In the genomic region with DNA sequence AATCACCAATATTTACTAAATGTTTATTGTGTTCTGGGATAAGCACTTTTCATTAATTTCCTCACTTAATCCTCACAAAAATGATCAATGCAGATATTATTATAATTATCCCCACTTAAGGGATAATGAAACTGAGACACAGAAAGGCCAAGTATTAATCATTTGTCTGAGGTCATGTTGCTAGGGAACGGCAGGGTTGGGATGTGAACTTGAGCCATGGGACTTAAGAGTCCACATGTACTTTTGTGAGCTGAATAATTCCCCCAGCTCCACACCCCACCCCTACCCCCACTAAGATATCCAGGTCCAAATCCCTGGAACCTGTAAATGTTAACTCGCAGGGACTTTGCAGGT, we compare ENCODE assay signal across 29 cellular contexts.
DNase-seq lines count a peak whose midpoint lies in the region; ATAC-seq and TF ChIP-seq lines count a peak whose summit lies in the region.
"Had no signal": no experiment of that assay in that cellular context is flagged by ENCODE, and none has a peak within 500 bp of the region (broad histone marks: within the 10 kb centered on the region; RNA-seq: fewer than 3 reads in every experiment).

No MANE protein-coding gene starts in this region.

- no peak overlapping the region for H3K4me2 ChIP-seq in osteoblast (ENCODE audit: insufficient read depth, low read length)
- H3K4me2 ChIP-seq: BLaER1 treated with 17β-estradiol and CSF1 and Interleukin-3, amounts not matched to agents 10 nM and 100 nM had no signal

- H3K27ac Mint-ChIP-seq in activated naive CD4-positive, alpha-beta T cell treated with anti-CD3 and anti-CD28 coated beads for 36 hours: no peak overlapping the region
- H3K27ac Mint-ChIP-seq in stimulated activated naive B cell treated with anti-CD40 and anti-IgM and Interleukin-4, amounts not matched to agents 10 μg/mL and 1 μg/mL and 100 μg/mL, for 72 hours: no peak overlapping the region
- H3K27ac Mint-ChIP-seq: activated CD8-positive, alpha-beta T cell treated with anti-CD3 and anti-CD28 coated beads, Interleukin-2, amount 10 ng/mL, durations not matched to agents 7 days and 5 days; dendritic cell treated with granulocyte-macrophage colony-stimulating factor and Interleukin-4, amounts not matched to agents 40 ng/mL and 50 ng/mL, for 4 days; progenitor cell of endocrine pancreas; stimulated activated memory B cell treated with anti-CD40 and anti-IgM and Interleukin-4, amounts not matched to agents 10 μg/mL and 1 μg/mL and 100 μg/mL, for 72 hours; T-helper 1 cell treated with Interleukin-12 subunit alpha and Interleukin-12 subunit beta and Interleukin-4 antibody, amounts not matched to agents 30 μg/mL and 1 μg/mL, for 36 hours had no signal

- no peaks in the 10 kb centered on the region for H3K27me3 Mint-ChIP-seq in activated naive CD4-positive, alpha-beta T cell treated with anti-CD3 and anti-CD28 coated beads for 36 hours (ENCODE audit: low read depth)
- H3K27me3 Mint-ChIP-seq in stimulated activated naive B cell treated with anti-CD40 and anti-IgM and Interleukin-4, amounts not matched to agents 10 μg/mL and 1 μg/mL and 100 μg/mL, for 72 hours: no peaks in the 10 kb centered on the region
- H3K27me3 Mint-ChIP-seq: dendritic cell treated with granulocyte-macrophage colony-stimulating factor and Interleukin-4, amounts not matched to agents 40 ng/mL and 50 ng/mL, for 4 days; progenitor cell of endocrine pancreas had no signal

- H3K36me3 Mint-ChIP-seq in activated naive CD4-positive, alpha-beta T cell treated with anti-CD3 and anti-CD28 coated beads for 36 hours (ENCODE audit: low read depth): no peaks in the 10 kb centered on the region
- H3K36me3 Mint-ChIP-seq in stimulated activated naive B cell treated with anti-CD40 and anti-IgM and Interleukin-4, amounts not matched to agents 10 μg/mL and 1 μg/mL and 100 μg/mL, for 72 hours: peaks cover 0 to 2% of the 10 kb centered on the region in 2 donors
- H3K36me3 Mint-ChIP-seq: stimulated activated memory B cell treated with anti-CD40 and anti-IgM and Interleukin-4, amounts not matched to agents 10 μg/mL and 1 μg/mL and 100 μg/mL, for 72 hours had no signal

- H4K20me1 ChIP-seq in osteoblast (ENCODE audit: insufficient read depth, low read length): no peaks in the 10 kb centered on the region
- H4K20me1 ChIP-seq: BLaER1 treated with 17β-estradiol and CSF1 and Interleukin-3, amounts not matched to agents 10 nM and 100 nM had no signal

- H3K4me3 Mint-ChIP-seq in activated naive CD4-positive, alpha-beta T cell treated with anti-CD3 and anti-CD28 coated beads for 36 hours: no peak overlapping the region
- no peak overlapping the region for H3K4me3 Mint-ChIP-seq in stimulated activated naive B cell treated with anti-CD40 and anti-IgM and Interleukin-4, amounts not matched to agents 10 μg/mL and 1 μg/mL and 100 μg/mL, for 72 hours
- H3K4me3 Mint-ChIP-seq: activated CD8-positive, alpha-beta T cell treated with anti-CD3 and anti-CD28 coated beads, Interleukin-2, amount 10 ng/mL, durations not matched to agents 7 days and 5 days; dendritic cell treated with granulocyte-macrophage colony-stimulating factor and Interleukin-4, amounts not matched to agents 40 ng/mL and 50 ng/mL, for 4 days; stimulated activated memory B cell treated with anti-CD40 and anti-IgM and Interleukin-4, amounts not matched to agents 10 μg/mL and 1 μg/mL and 100 μg/mL, for 72 hours; T-helper 1 cell treated with Interleukin-12 subunit alpha and Interleukin-12 subunit beta and Interleukin-4 antibody, amounts not matched to agents 30 μg/mL and 1 μg/mL, for 36 hours had no signal

- no peak overlapping the region for H3K27ac ChIP-seq in osteoblast (ENCODE audit: low read depth, low read length)
- H3K27ac ChIP-seq: BLaER1 treated with 17β-estradiol and CSF1 and Interleukin-3, amounts not matched to agents 10 nM and 100 nM; breast epithelium; RWPE1; SK-N-MC; spleen had no signal

- no peak for ATAC-seq in stimulated activated naive B cell treated with anti-CD40 and anti-IgM and Interleukin-4, amounts not matched to agents 10 μg/mL and 1 μg/mL and 100 μg/mL, for 72 hours (replicated peaks)
- ATAC-seq: activated CD8-positive, alpha-beta T cell treated with anti-CD3 and anti-CD28 coated beads, Interleukin-2, amount 10 ng/mL, durations not matched to agents 7 days and 5 days; stimulated activated memory B cell treated with anti-CD40 and anti-IgM and Interleukin-4, amounts not matched to agents 10 μg/mL and 1 μg/mL and 100 μg/mL, for 72 hours had no signal

- DNase-seq in AG20443 (ENCODE audit: low spot score) (peak; percentile 30), HEK293T (ENCODE audit: extremely low spot score) (no peak), choroid plexus epithelial cell (ENCODE audit: low read depth) (peak; percentile 34), osteoblast (ENCODE audit: insufficient read length, low spot score, missing footprints) (peak; percentile 60), NCI-H345 treated with DMSO at 0.1 percent for 48 hours (lab: John Stamatoyannopoulos, UW; ENCODE audit: unreplicated experiment) (no peak)
- DNase-seq in activated effector memory CD4-positive, alpha-beta T cell treated with anti-CD3 and anti-CD28 coated beads, Interleukin-2, amount 50 U/mL, for 16 hours: no peak
- DNase-seq in activated naive CD4-positive, alpha-beta T cell treated with anti-CD3 and anti-CD28 coated beads for 36 hours: no peak
- DNase-seq in stimulated activated naive B cell treated with anti-CD40 and anti-IgM and Interleukin-4, amounts not matched to agents 10 μg/mL and 1 μg/mL and 100 μg/mL, for 72 hours: no peak
- DNase-seq: activated CD4-positive, alpha-beta T cell treated with anti-CD3 and anti-CD28 coated beads for 1 hour; activated CD8-positive, alpha-beta T cell treated with anti-CD3 and anti-CD28 coated beads, Interleukin-2, amount 10 ng/mL, durations not matched to agents 7 days and 5 days; activated gamma-delta T cell treated with Interleukin-2 at 50 U/mL for 16 hours; activated T-cell treated with anti-CD3 and anti-CD28 coated beads for 4 hours; glutamatergic neuron; KG1; mammary epithelial cell; NCI-H1048; NCI-H187; NCI-H69; spleen; stimulated activated CD4-positive, alpha-beta T cell treated with anti-CD3 and anti-CD28 coated beads, Interleukin-4, amount 100 ng/mL, for 1 hour; uterus had no signal

- no peaks in the 10 kb centered on the region for H3K79me2 ChIP-seq in osteoblast (ENCODE audit: insufficient read depth, low read length)

- no peaks in the 10 kb centered on the region for H3K27me3 ChIP-seq in osteoblast (ENCODE audit: insufficient read depth, low read length)
- H3K27me3 ChIP-seq: BLaER1 treated with 17β-estradiol and CSF1 and Interleukin-3, amounts not matched to agents 10 nM and 100 nM; breast epithelium; spleen; uterus had no signal

- H3K4me1 Mint-ChIP-seq in activated naive CD4-positive, alpha-beta T cell treated with anti-CD3 and anti-CD28 coated beads for 36 hours (ENCODE audit: low read depth): peaks cover 2% of the 10 kb centered on the region
- H3K4me1 Mint-ChIP-seq in stimulated activated naive B cell treated with anti-CD40 and anti-IgM and Interleukin-4, amounts not matched to agents 10 μg/mL and 1 μg/mL and 100 μg/mL, for 72 hours: no peaks in the 10 kb centered on the region
- H3K4me1 Mint-ChIP-seq: stimulated activated memory B cell treated with anti-CD40 and anti-IgM and Interleukin-4, amounts not matched to agents 10 μg/mL and 1 μg/mL and 100 μg/mL, for 72 hours had no signal

- H3K4me3 ChIP-seq in choroid plexus epithelial cell (ENCODE audit: low read depth, low read length): no peak overlapping the region
- H3K4me3 ChIP-seq in osteoblast (ENCODE audit: insufficient read depth, low read length): no peak overlapping the region
- H3K4me3 ChIP-seq: BLaER1 treated with 17β-estradiol and CSF1 and Interleukin-3, amounts not matched to agents 10 nM and 100 nM; breast epithelium; SK-N-MC; spleen; uterus had no signal

- intact Hi-C loops in activated naive CD4-positive, alpha-beta T cell treated with anti-CD3 and anti-CD28 coated beads for 36 hours (cut with micrococcal nuclease): no loop called here

- TF ChIP-seq CTCF in choroid plexus epithelial cell (conservative IDR thresholded peaks at IDR 0.05; ENCODE audit: low read depth, low read length): no peak
- TF ChIP-seq CTCF in osteoblast (IDR thresholded peaks at IDR 0.05; ENCODE audit: extremely low read depth, low read depth, low read length): no peak

- H3K36me3 ChIP-seq in osteoblast (ENCODE audit: insufficient read depth, low read length): no peaks in the 10 kb centered on the region
- H3K36me3 ChIP-seq: BLaER1 treated with 17β-estradiol and CSF1 and Interleukin-3, amounts not matched to agents 10 nM and 100 nM; breast epithelium; spleen; uterus had no signal

- H3K9me3 ChIP-seq in osteoblast (ENCODE audit: low read depth, low read length): no peaks in the 10 kb centered on the region
- H3K9me3 ChIP-seq: breast epithelium, spleen, uterus had no signal

- no peaks in the 10 kb centered on the region for H3K9me3 Mint-ChIP-seq in activated naive CD4-positive, alpha-beta T cell treated with anti-CD3 and anti-CD28 coated beads for 36 hours
- H3K9me3 Mint-ChIP-seq in stimulated activated naive B cell treated with anti-CD40 and anti-IgM and Interleukin-4, amounts not matched to agents 10 μg/mL and 1 μg/mL and 100 μg/mL, for 72 hours: peaks cover 0 to 3% of the 10 kb centered on the region in 2 donors
- H3K9me3 Mint-ChIP-seq: dendritic cell treated with granulocyte-macrophage colony-stimulating factor and Interleukin-4, amounts not matched to agents 40 ng/mL and 50 ng/mL, for 4 days; T-helper 1 cell treated with Interleukin-12 subunit alpha and Interleukin-12 subunit beta and Interleukin-4 antibody, amounts not matched to agents 30 μg/mL and 1 μg/mL, for 36 hours had no signal

- H3K4me1 ChIP-seq in osteoblast (ENCODE audit: insufficient read depth, low read length): no peaks in the 10 kb centered on the region
- H3K4me1 ChIP-seq: BLaER1 treated with 17β-estradiol and CSF1 and Interleukin-3, amounts not matched to agents 10 nM and 100 nM; breast epithelium; spleen; uterus had no signal

- CTCF ChIA-PET in HEK293T (lab: Yijun Ruan, JAX): no interaction called here
- CTCF ChIA-PET in activated naive CD4-positive, alpha-beta T cell treated with anti-CD3 and anti-CD28 coated beads for 36 hours (lab: Charles Lee): no interaction called here

- H2AFZ ChIP-seq in osteoblast (ENCODE audit: low read length): no peak overlapping the region

- POLR2A ChIA-PET in HEK293T (lab: Yijun Ruan, JAX): no interaction called here

TF ChIP-seq in HEK293T, 16 proteins besides CTCF, POLR2A, EP300 and RAD21 (continues in another document):
- TF ChIP-seq, protein P1, sequence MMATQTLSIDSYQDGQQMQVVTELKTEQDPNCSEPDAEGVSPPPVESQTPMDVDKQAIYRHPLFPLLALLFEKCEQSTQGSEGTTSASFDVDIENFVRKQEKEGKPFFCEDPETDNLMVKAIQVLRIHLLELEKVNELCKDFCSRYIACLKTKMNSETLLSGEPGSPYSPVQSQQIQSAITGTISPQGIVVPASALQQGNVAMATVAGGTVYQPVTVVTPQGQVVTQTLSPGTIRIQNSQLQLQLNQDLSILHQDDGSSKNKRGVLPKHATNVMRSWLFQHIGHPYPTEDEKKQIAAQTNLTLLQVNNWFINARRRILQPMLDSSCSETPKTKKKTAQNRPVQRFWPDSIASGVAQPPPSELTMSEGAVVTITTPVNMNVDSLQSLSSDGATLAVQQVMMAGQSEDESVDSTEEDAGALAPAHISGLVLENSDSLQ (IDR thresholded peaks at IDR 0.05): peak; percentile 24; the same call in 1 of the 2 replicates
- no peak for TF ChIP-seq FOXM1 (IDR thresholded peaks at IDR 0.05; ENCODE audit: borderline replicate concordance)

Comparison
In these comparisons a context has a peak if more than half of its experiments do, and no peak if none do; other contexts are left out.
1. DNase-seq: peak in AG20443 (single experiment), choroid plexus epithelial cell (single experiment) and osteoblast (single experiment); none in HEK293T (single experiment), activated effector memory CD4-positive, alpha-beta T cell treated with anti-CD3 and anti-CD28 coated beads, Interleukin-2, amount 50 U/mL, for 16 hours (single experiment), NCI-H345 treated with DMSO at 0.1 percent for 48 hours (single experiment), activated naive CD4-positive, alpha-beta T cell treated with anti-CD3 and anti-CD28 coated beads for 36 hours (single experiment) and stimulated activated naive B cell treated with anti-CD40 and anti-IgM and Interleukin-4, amounts not matched to agents 10 μg/mL and 1 μg/mL and 100 μg/mL, for 72 hours (single experiment).